In genomic region chr17:18182978-18183333, GRCh38 we compare ENCODE assay signal across 1 cellular context.
TF ChIP-seq lines count a peak whose summit lies in the region.

No MANE protein-coding gene starts in this region.

TF ChIP-seq in K562, 482 proteins besides CTCF, POLR2A, EP300 and RAD21 (continued from another document):
- TF ChIP-seq, protein P1, sequence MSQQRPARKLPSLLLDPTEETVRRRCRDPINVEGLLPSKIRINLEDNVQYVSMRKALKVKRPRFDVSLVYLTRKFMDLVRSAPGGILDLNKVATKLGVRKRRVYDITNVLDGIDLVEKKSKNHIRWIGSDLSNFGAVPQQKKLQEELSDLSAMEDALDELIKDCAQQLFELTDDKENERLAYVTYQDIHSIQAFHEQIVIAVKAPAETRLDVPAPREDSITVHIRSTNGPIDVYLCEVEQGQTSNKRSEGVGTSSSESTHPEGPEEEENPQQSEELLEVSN (IDR thresholded peaks at IDR 0.05; ENCODE audit: borderline replicate concordance in 1 of 2, extremely low read depth in 1 of 2, insufficient read depth in 1 of 2, insufficient read length in 1 of 2, low read depth in 1 of 2, low read length in 1 of 2, poor library complexity in 1 of 2, severe bottlenecking in 1 of 2): peak; percentile 38 to 42
- TF ChIP-seq ZNF589 (CRISPR knock-in tag; IDR thresholded peaks at IDR 0.05; ENCODE audit: low read depth): 0 out of 2 replicates have a peak, but pooled peaks have one; percentile 63
- peak; percentile 38; the same call in 1 of the 2 replicates for TF ChIP-seq ZNF431 (CRISPR knock-in tag; IDR thresholded peaks at IDR 0.05)
- TF ChIP-seq L3MBTL2 (IDR thresholded peaks at IDR 0.05): peak; percentile 68
- TF ChIP-seq, protein P2, sequence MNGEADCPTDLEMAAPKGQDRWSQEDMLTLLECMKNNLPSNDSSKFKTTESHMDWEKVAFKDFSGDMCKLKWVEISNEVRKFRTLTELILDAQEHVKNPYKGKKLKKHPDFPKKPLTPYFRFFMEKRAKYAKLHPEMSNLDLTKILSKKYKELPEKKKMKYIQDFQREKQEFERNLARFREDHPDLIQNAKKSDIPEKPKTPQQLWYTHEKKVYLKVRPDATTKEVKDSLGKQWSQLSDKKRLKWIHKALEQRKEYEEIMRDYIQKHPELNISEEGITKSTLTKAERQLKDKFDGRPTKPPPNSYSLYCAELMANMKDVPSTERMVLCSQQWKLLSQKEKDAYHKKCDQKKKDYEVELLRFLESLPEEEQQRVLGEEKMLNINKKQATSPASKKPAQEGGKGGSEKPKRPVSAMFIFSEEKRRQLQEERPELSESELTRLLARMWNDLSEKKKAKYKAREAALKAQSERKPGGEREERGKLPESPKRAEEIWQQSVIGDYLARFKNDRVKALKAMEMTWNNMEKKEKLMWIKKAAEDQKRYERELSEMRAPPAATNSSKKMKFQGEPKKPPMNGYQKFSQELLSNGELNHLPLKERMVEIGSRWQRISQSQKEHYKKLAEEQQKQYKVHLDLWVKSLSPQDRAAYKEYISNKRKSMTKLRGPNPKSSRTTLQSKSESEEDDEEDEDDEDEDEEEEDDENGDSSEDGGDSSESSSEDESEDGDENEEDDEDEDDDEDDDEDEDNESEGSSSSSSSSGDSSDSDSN (IDR thresholded peaks at IDR 0.05; ENCODE audit: borderline replicate concordance in 1 of 2, low read depth in 2 of 2, low read length in 2 of 2): peak in 1 of 2 experiments; percentile 55; a peak in 1 of 4 replicates
- TF ChIP-seq EP400 (IDR thresholded peaks at IDR 0.05): peak; percentile 74
- 0 out of 2 replicates have a peak, but pooled peaks have one; percentile 14 for TF ChIP-seq LCOR (CRISPR knock-in tag; IDR thresholded peaks at IDR 0.05)
- TF ChIP-seq GMEB1 (CRISPR knock-in tag; IDR thresholded peaks at IDR 0.05): peak; percentile 92
- TF ChIP-seq FOXK2 (conservative IDR thresholded peaks at IDR 0.05 in 1 of 2, IDR thresholded peaks at IDR 0.05 in 1 of 2; ENCODE audit: low read depth in 2 of 2): no peak
- TF ChIP-seq EGR1 (conservative IDR thresholded peaks at IDR 0.05): peak; percentile 75
- peak; percentile 11; the same call in 1 of the 2 replicates for TF ChIP-seq RNF2 (IDR thresholded peaks at IDR 0.05)
- TF ChIP-seq PREB (CRISPR knock-in tag; IDR thresholded peaks at IDR 0.05): no peak
- TF ChIP-seq ZNF124 (CRISPR knock-in tag; IDR thresholded peaks at IDR 0.05): no peak
- peak; percentile 25; the same call in 1 of the 2 replicates for TF ChIP-seq ELF2 (CRISPR knock-in tag; IDR thresholded peaks at IDR 0.05)
- TF ChIP-seq ZNF197 (CRISPR knock-in tag; IDR thresholded peaks at IDR 0.05; ENCODE audit: low read depth): 0 out of 2 replicates have a peak, but pooled peaks have one; percentile 51
- TF ChIP-seq YY1 (IDR thresholded peaks at IDR 0.05; ENCODE audit: borderline replicate concordance in 1 of 3, control insufficient read depth in 1 of 3, extremely low read depth in 1 of 3, insufficient read depth in 3 of 3, insufficient read length in 1 of 3, insufficient replicate concordance in 2 of 3, low read depth in 1 of 3, low read length in 2 of 3): peak in 1 of 3 experiments; percentile 48
- no peak for TF ChIP-seq POLR2AphosphoS2 (IDR thresholded peaks at IDR 0.05; ENCODE audit: low read length)
- peak; percentile 65 for TF ChIP-seq NFE2 (IDR thresholded peaks at IDR 0.05; ENCODE audit: low read depth)
- TF ChIP-seq ATF1 (CRISPR knock-in tag; IDR thresholded peaks at IDR 0.05): 0 out of 2 replicates have a peak, but pooled peaks have one; percentile 12
- no peak for TF ChIP-seq ATF1 (tag; IDR thresholded peaks at IDR 0.05)
- peak; percentile 89 for TF ChIP-seq POLR2G (IDR thresholded peaks at IDR 0.05; ENCODE audit: low read depth, low read length)
- TF ChIP-seq RCOR1 (IDR thresholded peaks at IDR 0.05; ENCODE audit: borderline replicate concordance in 1 of 2, low read depth in 2 of 2, low read length in 2 of 2): no peak; a peak in 1 of 4 replicates
- no peak for TF ChIP-seq NR2C2 (CRISPR knock-in tag; IDR thresholded peaks at IDR 0.05)
- TF ChIP-seq NR2C2 (tag; IDR thresholded peaks at IDR 0.05): peak; percentile 86
- TF ChIP-seq POLR2AphosphoS5 (IDR thresholded peaks at IDR 0.05; ENCODE audit: control insufficient read depth, insufficient read depth, low read depth, low read length): 0 out of 2 replicates have a peak, but pooled peaks have one; percentile 29
- peak; percentile 85 for TF ChIP-seq TBP (optimal IDR thresholded peaks at IDR 0.05; ENCODE audit: low read depth, low read length)
- TF ChIP-seq NELFE (IDR thresholded peaks at IDR 0.05; ENCODE audit: insufficient read depth, insufficient read length): no peak
- TF ChIP-seq RB1 (IDR thresholded peaks at IDR 0.05; ENCODE audit: low read depth): 0 out of 2 replicates have a peak, but pooled peaks have one; percentile 55
- TF ChIP-seq, protein P3, sequence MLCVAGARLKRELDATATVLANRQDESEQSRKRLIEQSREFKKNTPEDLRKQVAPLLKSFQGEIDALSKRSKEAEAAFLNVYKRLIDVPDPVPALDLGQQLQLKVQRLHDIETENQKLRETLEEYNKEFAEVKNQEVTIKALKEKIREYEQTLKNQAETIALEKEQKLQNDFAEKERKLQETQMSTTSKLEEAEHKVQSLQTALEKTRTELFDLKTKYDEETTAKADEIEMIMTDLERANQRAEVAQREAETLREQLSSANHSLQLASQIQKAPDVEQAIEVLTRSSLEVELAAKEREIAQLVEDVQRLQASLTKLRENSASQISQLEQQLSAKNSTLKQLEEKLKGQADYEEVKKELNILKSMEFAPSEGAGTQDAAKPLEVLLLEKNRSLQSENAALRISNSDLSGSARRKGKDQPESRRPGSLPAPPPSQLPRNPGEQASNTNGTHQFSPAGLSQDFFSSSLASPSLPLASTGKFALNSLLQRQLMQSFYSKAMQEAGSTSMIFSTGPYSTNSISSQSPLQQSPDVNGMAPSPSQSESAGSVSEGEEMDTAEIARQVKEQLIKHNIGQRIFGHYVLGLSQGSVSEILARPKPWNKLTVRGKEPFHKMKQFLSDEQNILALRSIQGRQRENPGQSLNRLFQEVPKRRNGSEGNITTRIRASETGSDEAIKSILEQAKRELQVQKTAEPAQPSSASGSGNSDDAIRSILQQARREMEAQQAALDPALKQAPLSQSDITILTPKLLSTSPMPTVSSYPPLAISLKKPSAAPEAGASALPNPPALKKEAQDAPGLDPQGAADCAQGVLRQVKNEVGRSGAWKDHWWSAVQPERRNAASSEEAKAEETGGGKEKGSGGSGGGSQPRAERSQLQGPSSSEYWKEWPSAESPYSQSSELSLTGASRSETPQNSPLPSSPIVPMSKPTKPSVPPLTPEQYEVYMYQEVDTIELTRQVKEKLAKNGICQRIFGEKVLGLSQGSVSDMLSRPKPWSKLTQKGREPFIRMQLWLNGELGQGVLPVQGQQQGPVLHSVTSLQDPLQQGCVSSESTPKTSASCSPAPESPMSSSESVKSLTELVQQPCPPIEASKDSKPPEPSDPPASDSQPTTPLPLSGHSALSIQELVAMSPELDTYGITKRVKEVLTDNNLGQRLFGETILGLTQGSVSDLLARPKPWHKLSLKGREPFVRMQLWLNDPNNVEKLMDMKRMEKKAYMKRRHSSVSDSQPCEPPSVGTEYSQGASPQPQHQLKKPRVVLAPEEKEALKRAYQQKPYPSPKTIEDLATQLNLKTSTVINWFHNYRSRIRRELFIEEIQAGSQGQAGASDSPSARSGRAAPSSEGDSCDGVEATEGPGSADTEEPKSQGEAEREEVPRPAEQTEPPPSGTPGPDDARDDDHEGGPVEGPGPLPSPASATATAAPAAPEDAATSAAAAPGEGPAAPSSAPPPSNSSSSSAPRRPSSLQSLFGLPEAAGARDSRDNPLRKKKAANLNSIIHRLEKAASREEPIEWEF (CRISPR knock-in tag; IDR thresholded peaks at IDR 0.05): no peak
- TF ChIP-seq NCOA6 (IDR thresholded peaks at IDR 0.05): peak; percentile 53; the same call in 1 of the 2 replicates
- TF ChIP-seq ESRRB (CRISPR knock-in tag; IDR thresholded peaks at IDR 0.05; ENCODE audit: borderline replicate concordance): no peak
- peak; percentile 33 for TF ChIP-seq KDM5B (IDR thresholded peaks at IDR 0.05; ENCODE audit: insufficient replicate concordance, low read depth, low read length)
- 0 out of 2 replicates have a peak, but pooled peaks have one; percentile 33 for TF ChIP-seq BRD4 (IDR thresholded peaks at IDR 0.05)
- no peak for TF ChIP-seq ZNF408 (CRISPR knock-in tag; IDR thresholded peaks at IDR 0.05; ENCODE audit: low read depth)
- no peak for TF ChIP-seq ZBTB8A (IDR thresholded peaks at IDR 0.05; ENCODE audit: partially characterized antibody)
- TF ChIP-seq ELF1 (tag; IDR thresholded peaks at IDR 0.05): peak; percentile 9; the same call in 1 of the 2 replicates
- TF ChIP-seq CSDE1 (IDR thresholded peaks at IDR 0.05): no peak
- TF ChIP-seq NFIC (IDR thresholded peaks at IDR 0.05): peak; percentile 37
- TF ChIP-seq DACH1 (IDR thresholded peaks at IDR 0.05; ENCODE audit: partially characterized antibody): peak; percentile 11
- TF ChIP-seq GATAD2B (IDR thresholded peaks at IDR 0.05; ENCODE audit: borderline replicate concordance): peak; percentile 50; the same call in 1 of the 2 replicates
- TF ChIP-seq, protein P4, sequence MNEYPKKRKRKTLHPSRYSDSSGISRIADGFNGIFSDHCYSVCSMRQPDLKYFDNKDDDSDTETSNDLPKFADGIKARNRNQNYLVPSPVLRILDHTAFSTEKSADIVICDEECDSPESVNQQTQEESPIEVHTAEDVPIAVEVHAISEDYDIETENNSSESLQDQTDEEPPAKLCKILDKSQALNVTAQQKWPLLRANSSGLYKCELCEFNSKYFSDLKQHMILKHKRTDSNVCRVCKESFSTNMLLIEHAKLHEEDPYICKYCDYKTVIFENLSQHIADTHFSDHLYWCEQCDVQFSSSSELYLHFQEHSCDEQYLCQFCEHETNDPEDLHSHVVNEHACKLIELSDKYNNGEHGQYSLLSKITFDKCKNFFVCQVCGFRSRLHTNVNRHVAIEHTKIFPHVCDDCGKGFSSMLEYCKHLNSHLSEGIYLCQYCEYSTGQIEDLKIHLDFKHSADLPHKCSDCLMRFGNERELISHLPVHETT (CRISPR knock-in tag; conservative IDR thresholded peaks at IDR 0.05 in 1 of 2, IDR thresholded peaks at IDR 0.05 in 1 of 2): peak in 1 of 2 experiments; percentile 93; a peak in 2 of 4 replicates
- TF ChIP-seq ZC3H11A (IDR thresholded peaks at IDR 0.05; ENCODE audit: low read depth, low read length): no peak
TF ChIP-seq in K562: peak in this region for 49.
